ENCODE assay signal across 8 cellular contexts in genomic region chr19:48203794-48204628, GRCh38. TPM values are rescaled to one million over a fixed set of nuclear protein-coding genes. Genes with fewer than 3 reads are reported as not detected.
A peak's percentile ranks its signal among the peaks of the same experiment; 100 is the strongest.
DNase-seq lines count a peak whose midpoint lies in the region; ATAC-seq and TF ChIP-seq lines count a peak whose summit lies in the region.

No MANE protein-coding gene starts in this region.

- no peaks in the 10 kb centered on the region for H3K4me1 ChIP-seq in hepatocyte (ENCODE audit: insufficient read depth)
- peaks cover 3% of the 10 kb centered on the region for H3K4me1 ChIP-seq in rectal smooth muscle tissue (ENCODE audit: control insufficient read depth, insufficient read depth, low read length)
- no peaks in the 10 kb centered on the region for H3K4me1 ChIP-seq in aorta (ENCODE audit: control insufficient read depth in 1 of 2, insufficient read depth in 2 of 2, low read length in 2 of 2)

- H3K4me1 Mint-ChIP-seq in T-helper 2 cell treated with Interferon-gamma antibody and Interleukin-4, amounts not matched to agents 5 μg/mL and 100 μg/mL, for 36 hours (ENCODE audit: low read depth): peaks cover 12% of the 10 kb centered on the region

- no peaks in the 10 kb centered on the region for H3K9me2 ChIP-seq in hepatocyte (replicated peaks; ENCODE audit: insufficient read depth)

- under 1% methylated on average over 34 of the region's 34 CpGs for WGBS in hepatocyte (ENCODE audit: low lambda C conversion rate, missing lambda C conversion rate)
- WGBS in aorta, 2 donors: 0 to 1% methylated on average over 34 of the region's 34 CpGs

- no peaks in the 10 kb centered on the region for H3K9me3 Mint-ChIP-seq in T-helper 2 cell treated with Interferon-gamma antibody and Interleukin-4, amounts not matched to agents 5 μg/mL and 100 μg/mL, for 36 hours

- DNase-seq in NCI-H187 treated with DMSO at 0.1 percent for 48 hours (lab: John Stamatoyannopoulos, UW) (peak; percentile 97), astrocyte of the cerebellum (ENCODE audit: low read depth) (peak; percentile 87), hepatocyte (ENCODE audit: low spot score) (peak; percentile 97), aorta (peak; percentile 95 to 97)
- DNase-seq in T-helper 2 cell treated with Interferon-gamma antibody and Interleukin-4, amounts not matched to agents 5 μg/mL and 100 μg/mL, for 36 hours (ENCODE audit: low spot score): peak; percentile 95

- H3K9ac ChIP-seq in rectal smooth muscle tissue (ENCODE audit: low read length): peak overlapping the region; percentile 28

- H2AFZ ChIP-seq in hepatocyte: peak overlapping the region; percentile 54

- no peak overlapping the region for H3K4me3 Mint-ChIP-seq in T-helper 2 cell treated with Interferon-gamma antibody and Interleukin-4, amounts not matched to agents 5 μg/mL and 100 μg/mL, for 36 hours

- intact Hi-C loops in aorta (cut with DNase I): loop anchor here in 1 of 2 donors (10.0 kb wide), 1 partner anchor 51 kb away; the partner anchor contains the start of gene CARD8

- no peaks in the 10 kb centered on the region for H3K27me3 ChIP-seq in hepatocyte
- no peaks in the 10 kb centered on the region for H3K27me3 ChIP-seq in rectal smooth muscle tissue (ENCODE audit: control insufficient read depth, insufficient read depth, low read length)
- H3K27me3 ChIP-seq in aorta (ENCODE audit: control insufficient read depth in 1 of 2, insufficient read depth in 2 of 2, low read length in 1 of 2): no peaks in the 10 kb centered on the region

- peak overlapping the region; percentile 81 for H3K4me2 ChIP-seq in hepatocyte

- no peak overlapping the region for H3K27ac Mint-ChIP-seq in T-helper 2 cell treated with Interferon-gamma antibody and Interleukin-4, amounts not matched to agents 5 μg/mL and 100 μg/mL, for 36 hours

- no peaks in the 10 kb centered on the region for H3K27me3 Mint-ChIP-seq in T-helper 2 cell treated with Interferon-gamma antibody and Interleukin-4, amounts not matched to agents 5 μg/mL and 100 μg/mL, for 36 hours (ENCODE audit: low read depth)

- peaks cover 2% of the 10 kb centered on the region for H3K79me2 ChIP-seq in hepatocyte

- TF ChIP-seq CTCF in astrocyte of the cerebellum (IDR thresholded peaks at IDR 0.05; ENCODE audit: low read depth, low read length, missing control alignments) (no peak), hepatocyte (IDR thresholded peaks at IDR 0.05; ENCODE audit: poor library complexity) (no peak)

- H3K36me3 ChIP-seq in hepatocyte (replicated peaks; ENCODE audit: insufficient read depth, low read depth) (no peaks in the 10 kb centered on the region), rectal smooth muscle tissue (ENCODE audit: control insufficient read depth, insufficient read depth, low read length) (no peaks in the 10 kb centered on the region), aorta (ENCODE audit: control insufficient read depth in 1 of 2, insufficient read depth in 2 of 2, low read length in 1 of 2) (peaks cover 0 to 1% of the 10 kb centered on the region in 2 donors)

- H3K27ac ChIP-seq in hepatocyte (peak overlapping the region; percentile 66), rectal smooth muscle tissue (ENCODE audit: low read depth, low read length) (peak overlapping the region; percentile 18), aorta (ENCODE audit: low read depth in 1 of 2, low read length in 2 of 2) (peak overlapping the region in 1 of 2 donors; percentile 61)

- ATAC-seq in GM18502 (IDR thresholded peaks at IDR 0.05; ENCODE audit: poor library complexity, unreplicated experiment): peak; percentile 93
- ATAC-seq in HG02943 (IDR thresholded peaks at IDR 0.05; ENCODE audit: low read depth, unreplicated experiment): peak; percentile 87
- ATAC-seq in aorta (ENCODE audit: low FRiP score): peak; percentile 99

- H3K4me3 ChIP-seq in astrocyte of the cerebellum (ENCODE audit: low read depth, low read length) (peak overlapping the region; percentile 62), hepatocyte (peak overlapping the region; percentile 12), rectal smooth muscle tissue (ENCODE audit: low read length) (peak overlapping the region; percentile 87), aorta (ENCODE audit: low read length in 2 of 2) (peak overlapping the region; percentile 48 to 55)

- in situ Hi-C loops in astrocyte of the cerebellum (cut with HindIII; ENCODE audit: low sequenced_read_pairs): no loop called here

- no peaks in the 10 kb centered on the region for H3K9me3 ChIP-seq in hepatocyte (ENCODE audit: low read depth)
- no peaks in the 10 kb centered on the region for H3K9me3 ChIP-seq in aorta (ENCODE audit: control insufficient read depth, low read length)

- no peaks in the 10 kb centered on the region for H4K20me1 ChIP-seq in hepatocyte (ENCODE audit: insufficient read depth, poor library complexity, severe bottlenecking)

- H3K36me3 Mint-ChIP-seq in T-helper 2 cell treated with Interferon-gamma antibody and Interleukin-4, amounts not matched to agents 5 μg/mL and 100 μg/mL, for 36 hours (ENCODE audit: low read depth): peaks cover 16% of the 10 kb centered on the region

RNA-seq across cellular contexts. Expression of gene ZSWIM9, which starts 33.5 kb away (rescaled TPM):
- total RNA-seq in hepatocyte: 0.73 and 1.2 TPM in 2 replicates
- 1.5 and 2.1 TPM in 2 replicates for polyA plus RNA-seq in hepatocyte
- total RNA-seq in aorta: 10 to 100 TPM in 1 of 2 donors, 1 to 10 TPM in 1; 9.0 to 10.3 TPM
- polyA plus RNA-seq in aorta: 10 to 100 TPM in 1 of 2 donors, 1 to 10 TPM in 1; 6.0 to 21.8 TPM

RNA-seq across cellular contexts. Expression of gene LIG1, which starts 33.9 kb away (rescaled TPM):
- total RNA-seq in hepatocyte: 19.6 and 23.8 TPM in 2 replicates
- polyA plus RNA-seq in hepatocyte: 28.4 and 29.8 TPM in 2 replicates
- 10 to 100 TPM; 11.3 to 16.0 TPM for total RNA-seq in aorta
- polyA plus RNA-seq in aorta: 10 to 100 TPM in 1 of 2 donors, 1 to 10 TPM in 1; 3.4 to 33.7 TPM

RNA-seq across cellular contexts. Expression of gene CARD8, which starts 51.7 kb away (rescaled TPM):
- total RNA-seq in hepatocyte (17.0 and 18.8 TPM in 2 replicates), aorta (100 to 1,000 TPM in 1 of 2 donors, 10 to 100 TPM in 1; 46.5 to 116 TPM)
- polyA plus RNA-seq in hepatocyte (7.6 and 10.3 TPM in 2 replicates), aorta (10 to 100 TPM in 1 of 2 donors, 1 to 10 TPM in 1; 7.6 to 18.1 TPM)

Comparison
In these comparisons a context has a peak if more than half of its experiments do, and no peak if none do; other contexts are left out.
1. H3K4me3 ChIP-seq: peak in every context shown above with its lines; median percentile 87 in rectal smooth muscle tissue; 62 in astrocyte of the cerebellum; 52 in aorta; 12 in hepatocyte.